ENCODE assay signal across 16 cellular contexts in genomic region chr1:3129133-3129490, GRCh38.
"Had no signal": no experiment of that assay in that cellular context is flagged by ENCODE, and none has a peak within 500 bp of the region (broad histone marks: within the 10 kb centered on the region; RNA-seq: fewer than 3 reads in every experiment).

No MANE protein-coding gene starts in this region.

- H3K27ac Mint-ChIP-seq: activated naive CD4-positive, alpha-beta T cell treated with anti-CD3 and anti-CD28 coated beads, Interleukin-2, amount 10 ng/mL, durations not matched to agents 7 days and 5 days; activated T-helper 2 cell treated with anti-CD3 and anti-CD28 coated beads, Interferon-gamma antibody, Interleukin-2, Interleukin-4, amounts not matched to agents 10 μg/mL and 5 μg/mL and 100 μg/mL, durations not matched to agents 14 hours and 24 hours and 36 hours; naive thymus-derived CD4-positive, alpha-beta T cell had no signal

- H3K4me3 ChIP-seq: colonic mucosa, esophagus muscularis mucosa, left ventricle myocardium inferior, mucosa of descending colon, prostate gland had no signal

- ATAC-seq: mucosa of descending colon; naive thymus-derived CD4-positive, alpha-beta T cell had no signal

- H3K9me3 Mint-ChIP-seq: activated naive CD4-positive, alpha-beta T cell treated with anti-CD3 and anti-CD28 coated beads, Interleukin-2, amount 10 ng/mL, durations not matched to agents 7 days and 5 days; activated T-helper 2 cell treated with anti-CD3 and anti-CD28 coated beads, Interferon-gamma antibody, Interleukin-2, Interleukin-4, amounts not matched to agents 10 μg/mL and 5 μg/mL and 100 μg/mL, durations not matched to agents 14 hours and 24 hours and 36 hours; naive thymus-derived CD4-positive, alpha-beta T cell had no signal

- H3K27me3 ChIP-seq: colonic mucosa had no signal

- H3K4me1 ChIP-seq: colonic mucosa had no signal

- H3K9me3 ChIP-seq: colonic mucosa, esophagus muscularis mucosa, left ventricle myocardium inferior, mucosa of descending colon, prostate gland had no signal

- DNase-seq: activated CD4-positive, alpha-beta T cell treated with anti-CD3 and anti-CD28 coated beads for 1 hour; activated CD4-positive, alpha-beta T cell treated with anti-CD3 and anti-CD28 coated beads, Interleukin-2, amount 50 U/mL, for 4 hours; activated naive CD4-positive, alpha-beta T cell treated with anti-CD3 and anti-CD28 coated beads, Interleukin-2, amount 10 ng/mL, durations not matched to agents 7 days and 5 days; colonic mucosa; hypothalamus; kidney; left ventricle myocardium inferior; mucosa of descending colon; naive thymus-derived CD4-positive, alpha-beta T cell; occipital lobe; small intestine; stimulated activated CD4-positive, alpha-beta T cell treated with anti-CD3 and anti-CD28 coated beads, Interleukin-4, amount 100 ng/mL, for 24 hours; stimulated activated naive CD4-positive, alpha-beta T cell treated with Interleukin-2 at 50 U/mL for 16 hours had no signal

- H3K27ac ChIP-seq: colonic mucosa, esophagus muscularis mucosa, prostate gland had no signal

- H3K4me3 Mint-ChIP-seq: activated naive CD4-positive, alpha-beta T cell treated with anti-CD3 and anti-CD28 coated beads, Interleukin-2, amount 10 ng/mL, durations not matched to agents 7 days and 5 days; naive thymus-derived CD4-positive, alpha-beta T cell had no signal

- H3K4me1 Mint-ChIP-seq: activated naive CD4-positive, alpha-beta T cell treated with anti-CD3 and anti-CD28 coated beads, Interleukin-2, amount 10 ng/mL, durations not matched to agents 7 days and 5 days had no signal

- H3K36me3 Mint-ChIP-seq: activated naive CD4-positive, alpha-beta T cell treated with anti-CD3 and anti-CD28 coated beads, Interleukin-2, amount 10 ng/mL, durations not matched to agents 7 days and 5 days; naive thymus-derived CD4-positive, alpha-beta T cell had no signal

- H3K27me3 Mint-ChIP-seq: activated naive CD4-positive, alpha-beta T cell treated with anti-CD3 and anti-CD28 coated beads, Interleukin-2, amount 10 ng/mL, durations not matched to agents 7 days and 5 days had no signal

- H3K36me3 ChIP-seq: colonic mucosa, esophagus muscularis mucosa, left ventricle myocardium inferior, prostate gland had no signal

- FAIRE-seq: kidney, small intestine had no signal
